In genomic region chr14:97445367-97445766, GRCh38 we compare ENCODE assay signal across 26 cellular contexts.
"Had no signal": no experiment of that assay in that cellular context is flagged by ENCODE, and none has a peak within 500 bp of the region (broad histone marks: within the 10 kb centered on the region; RNA-seq: fewer than 3 reads in every experiment).

No MANE protein-coding gene starts in this region.

- H3K27me3 Mint-ChIP-seq: naive thymus-derived CD8-positive, alpha-beta T cell; progenitor cell of endocrine pancreas; stimulated activated memory B cell treated with anti-CD40 and anti-IgM and Interleukin-4, amounts not matched to agents 10 μg/mL and 1 μg/mL and 100 μg/mL, for 72 hours; stimulated activated naive CD8-positive, alpha-beta T cell treated with anti-CD3 and anti-CD28 coated beads, Interleukin-15, amount 100 ng/mL, for 72 hours; type B pancreatic cell had no signal

- H3K4me1 Mint-ChIP-seq: nephron; neural crest cell; stimulated activated memory B cell treated with anti-CD40 and anti-IgM and Interleukin-4, amounts not matched to agents 10 μg/mL and 1 μg/mL and 100 μg/mL, for 72 hours had no signal

- H3K36me3 Mint-ChIP-seq: naive thymus-derived CD8-positive, alpha-beta T cell; stimulated activated memory B cell treated with anti-CD40 and anti-IgM and Interleukin-4, amounts not matched to agents 10 μg/mL and 1 μg/mL and 100 μg/mL, for 72 hours; type B pancreatic cell had no signal

- H3K27ac Mint-ChIP-seq: immature natural killer cell; nephron; progenitor cell of endocrine pancreas; stimulated activated memory B cell treated with anti-CD40 and anti-IgM and Interleukin-4, amounts not matched to agents 10 μg/mL and 1 μg/mL and 100 μg/mL, for 72 hours; type B pancreatic cell had no signal

- H3K4me2 ChIP-seq: smooth muscle cell had no signal

- DNase-seq: hypothalamus; immature natural killer cell; kidney; left colon; left lung; lower lobe of right lung; mammary epithelial cell; mesenchymal stem cell; naive thymus-derived CD8-positive, alpha-beta T cell; ovary; right lobe of liver; stimulated activated CD4-positive, alpha-beta T cell treated with anti-CD3 and anti-CD28 coated beads, Interleukin-2, amount 100 ng/mL, for 48 hours; stimulated activated CD4-positive, alpha-beta T cell treated with anti-CD3 and anti-CD28 coated beads, Interleukin-4, amount 100 ng/mL, for 4 hours; stimulated activated CD8-positive, alpha-beta memory T cell treated with anti-CD3 and anti-CD28 coated beads, Interleukin-4, amount 100 ng/mL, for 48 hours; substantia nigra; uterus had no signal

- H3K4me1 ChIP-seq: left lung, lower lobe of right lung, right atrium auricular region, right lobe of liver, tibial nerve, uterus had no signal

- ATAC-seq: left colon; left lung; lower lobe of right lung; right lobe of liver; stimulated activated memory B cell treated with anti-CD40 and anti-IgM and Interleukin-4, amounts not matched to agents 10 μg/mL and 1 μg/mL and 100 μg/mL, for 72 hours had no signal

- H3K27ac ChIP-seq: left lung, lower lobe of right lung, neutrophil, ovary, right atrium auricular region, right lobe of liver, tibial nerve, uterus had no signal

- H3K4me3 ChIP-seq: left lung, lower lobe of right lung, ovary, right atrium auricular region, right lobe of liver, smooth muscle cell, tibial nerve, uterus had no signal

- H3K9me3 Mint-ChIP-seq: immature natural killer cell; naive thymus-derived CD8-positive, alpha-beta T cell; nephron; neural crest cell; stimulated activated naive CD8-positive, alpha-beta T cell treated with anti-CD3 and anti-CD28 coated beads, Interleukin-15, amount 100 ng/mL, for 72 hours; type B pancreatic cell had no signal

- H3K27me3 ChIP-seq: left lung, neutrophil, ovary, right atrium auricular region, right lobe of liver, tibial nerve, uterus had no signal

- H3K4me3 Mint-ChIP-seq: immature natural killer cell; naive thymus-derived CD8-positive, alpha-beta T cell; nephron; neural crest cell; stimulated activated memory B cell treated with anti-CD40 and anti-IgM and Interleukin-4, amounts not matched to agents 10 μg/mL and 1 μg/mL and 100 μg/mL, for 72 hours; stimulated activated naive CD8-positive, alpha-beta T cell treated with anti-CD3 and anti-CD28 coated beads, Interleukin-15, amount 100 ng/mL, for 72 hours; type B pancreatic cell had no signal

- H3K36me3 ChIP-seq: left lung, lower lobe of right lung, neutrophil, ovary, right atrium auricular region, right lobe of liver, tibial nerve, uterus had no signal
